2 cellular contexts compared by ENCODE assay signal in the genomic region with DNA sequence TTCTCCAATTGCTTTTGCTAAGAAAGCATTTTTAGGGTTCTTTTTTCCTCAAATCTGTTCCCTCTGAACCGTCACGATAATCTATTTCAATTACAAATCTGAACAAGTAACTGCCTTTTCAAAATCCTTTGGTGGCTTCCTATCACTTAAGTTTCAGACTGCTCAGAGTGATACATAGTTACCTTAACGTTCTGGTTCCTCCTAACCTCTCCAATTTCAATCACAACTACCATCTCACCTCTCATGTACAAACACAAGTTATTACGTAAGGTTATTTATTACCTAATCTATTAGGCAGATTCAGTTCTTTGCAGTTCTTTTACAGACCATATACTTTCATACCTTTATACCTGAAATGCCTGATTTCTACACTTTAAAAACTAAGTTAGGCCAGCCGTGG.
TF ChIP-seq lines count a peak whose summit lies in the region.

No MANE protein-coding gene starts in this region.

TF ChIP-seq in IMR-90, 13 proteins besides CTCF, POLR2A, EP300 and RAD21:
- TF ChIP-seq CEBPB (IDR thresholded peaks at IDR 0.05; ENCODE audit: low read depth, low read length), result peak; percentile 27; the same call in 1 of the 2 replicates
- no peak for TF ChIP-seq CHD1 (IDR thresholded peaks at IDR 0.05; ENCODE audit: low read depth, low read length)

TF ChIP-seq in HepG2, 621 proteins besides CTCF, POLR2A, EP300 and RAD21:
- no peak for TF ChIP-seq HNRNPL (IDR thresholded peaks at IDR 0.05; ENCODE audit: low read depth, low read length)
- peak; percentile 4; the same call in 1 of the 2 replicates for TF ChIP-seq SMC3 (IDR thresholded peaks at IDR 0.05; ENCODE audit: low read length)
- TF ChIP-seq CEBPB (IDR thresholded peaks at IDR 0.05; ENCODE audit: borderline replicate concordance, low read depth, low read length), result peak; percentile 38; the same call in 1 of the 2 replicates
- TF ChIP-seq, protein P1, sequence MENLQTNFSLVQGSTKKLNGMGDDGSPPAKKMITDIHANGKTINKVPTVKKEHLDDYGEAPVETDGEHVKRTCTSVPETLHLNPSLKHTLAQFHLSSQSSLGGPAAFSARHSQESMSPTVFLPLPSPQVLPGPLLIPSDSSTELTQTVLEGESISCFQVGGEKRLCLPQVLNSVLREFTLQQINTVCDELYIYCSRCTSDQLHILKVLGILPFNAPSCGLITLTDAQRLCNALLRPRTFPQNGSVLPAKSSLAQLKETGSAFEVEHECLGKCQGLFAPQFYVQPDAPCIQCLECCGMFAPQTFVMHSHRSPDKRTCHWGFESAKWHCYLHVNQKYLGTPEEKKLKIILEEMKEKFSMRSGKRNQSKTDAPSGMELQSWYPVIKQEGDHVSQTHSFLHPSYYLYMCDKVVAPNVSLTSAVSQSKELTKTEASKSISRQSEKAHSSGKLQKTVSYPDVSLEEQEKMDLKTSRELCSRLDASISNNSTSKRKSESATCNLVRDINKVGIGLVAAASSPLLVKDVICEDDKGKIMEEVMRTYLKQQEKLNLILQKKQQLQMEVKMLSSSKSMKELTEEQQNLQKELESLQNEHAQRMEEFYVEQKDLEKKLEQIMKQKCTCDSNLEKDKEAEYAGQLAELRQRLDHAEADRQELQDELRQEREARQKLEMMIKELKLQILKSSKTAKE (CRISPR knock-in tag; IDR thresholded peaks at IDR 0.05; ENCODE audit: borderline replicate concordance), result no peak
- TF ChIP-seq ATF7 (IDR thresholded peaks at IDR 0.05), result 0 out of 2 replicates have a peak, but pooled peaks have one; percentile 20
- no peak for TF ChIP-seq ATF7 (CRISPR knock-in tag; IDR thresholded peaks at IDR 0.05)
- no peak for TF ChIP-seq FOXJ3 (CRISPR knock-in tag; IDR thresholded peaks at IDR 0.05; ENCODE audit: borderline replicate concordance)
